8 cellular contexts compared by ENCODE assay signal in genomic region chr16:8571061-8571596, GRCh38. TPM values are rescaled to one million over a fixed set of nuclear protein-coding genes. Genes with fewer than 3 reads are reported as not detected.
DNase-seq lines count a peak whose midpoint lies in the region; ATAC-seq, FAIRE-seq and TF ChIP-seq lines count a peak whose summit lies in the region.

No MANE protein-coding gene starts in this region.

- no peak overlapping the region for H3K27ac ChIP-seq in IMR-90 (ENCODE audit: insufficient read depth, low read length)
- H3K27ac ChIP-seq in RWPE1 = no peak overlapping the region

- no TSS peak for BruUV-seq in IMR-90 (replicated peaks; lab: Mats Ljungman, UMichigan)

- no peak overlapping the region for H3K14ac ChIP-seq in IMR-90 (replicated peaks; ENCODE audit: low read depth, low read length)

- no peak for FAIRE-seq in frontal cortex (lab: Jason Lieb, UNC)

- no peaks in the 10 kb centered on the region for H4K20me1 ChIP-seq in IMR-90 (ENCODE audit: insufficient read depth, low read length)

- H3K79me1 ChIP-seq in IMR-90 (ENCODE audit: low read depth in 1 of 2, low read length in 2 of 2) = no peaks in the 10 kb centered on the region

- H3K4me1 Mint-ChIP-seq in brain = peaks cover 44% of the 10 kb centered on the region

- H2AK9ac ChIP-seq in IMR-90 (replicated peaks; ENCODE audit: low read depth, low read length, poor library complexity) = no peak overlapping the region

- no peaks in the 10 kb centered on the region for H3K36me3 Mint-ChIP-seq in brain

- H2BK5ac ChIP-seq in IMR-90 (ENCODE audit: low read depth, low read length, poor library complexity, severe bottlenecking) = no peak overlapping the region

- peaks cover 1% of the 10 kb centered on the region for H3K4me1 ChIP-seq in IMR-90 (ENCODE audit: control insufficient read depth, insufficient read depth, low read length)

- no peak overlapping the region for H2BK15ac ChIP-seq in IMR-90 (ENCODE audit: low read depth, low read length)

- POLR2A ChIA-PET in BJ (lab: Charles Lee) (no interaction called here), IMR-90 (lab: Charles Lee; ENCODE audit: unreplicated experiment) (no interaction called here), RWPE1 (lab: Yijun Ruan, JAX; ENCODE audit: low non-redundant PET) (no interaction called here)

- H3K36me3 ChIP-seq in BJ (ENCODE audit: control insufficient read depth, insufficient read depth, low read length) = no peaks in the 10 kb centered on the region
- no peaks in the 10 kb centered on the region for H3K36me3 ChIP-seq in IMR-90 (ENCODE audit: control insufficient read depth, insufficient read depth, low read length)

- no peaks in the 10 kb centered on the region for H3K9me3 ChIP-seq in IMR-90 (ENCODE audit: control insufficient read depth, insufficient read depth, low read length)

- dilution Hi-C loops in IMR-90 (cut with HindIII; ENCODE audit: low sequenced_read_pairs, unreplicated experiment) = no loop called here

- no peak overlapping the region for H3K9ac ChIP-seq in IMR-90 (ENCODE audit: low read depth, low read length)

- TF ChIP-seq POLR2A in IMR-90 (IDR thresholded peaks at IDR 0.05; ENCODE audit: low read depth, low read length) = no peak

- no peak overlapping the region for H2AK5ac ChIP-seq in IMR-90 (ENCODE audit: low read depth, low read length)

- no peak overlapping the region for H3K4ac ChIP-seq in IMR-90 (ENCODE audit: low read depth, low read length)

- H3K27ac Mint-ChIP-seq in brain = peak overlapping the region in 3 of 5 experiments; percentile 15 to 94 (median 77)

- no peak overlapping the region for H4K5ac ChIP-seq in IMR-90 (ENCODE audit: low read depth, low read length)

- no CpG with 5 or more reads among the region's 6 CpGs for WGBS in IMR-90 (ENCODE audit: extremely low coverage in 2 of 2, insufficient read length in 1 of 2), 2 experiments

- H3K56ac ChIP-seq in IMR-90 (ENCODE audit: extremely low read depth, insufficient read depth, low read length) = no peak overlapping the region

- peak overlapping the region in 1 of 5 experiments; percentile 37 for H3K4me3 Mint-ChIP-seq in brain

- H3K27me3 ChIP-seq in BJ (ENCODE audit: control insufficient read depth, insufficient read depth, low read length) (no peaks in the 10 kb centered on the region; the same call in none of the 2 replicates), IMR-90 (ENCODE audit: control insufficient read depth, insufficient read depth, low read length) (peaks cover 3% of the 10 kb centered on the region)

- no peak overlapping the region for H3K4me3 ChIP-seq in BJ (ENCODE audit: low read depth, low read length)
- H3K4me3 ChIP-seq in IMR-90 (ENCODE audit: insufficient read depth, low read depth, low read length) = no peak overlapping the region

- peak overlapping the region in 1 of 2 experiments; percentile 6; a peak in 1 of 4 replicates for H4K8ac ChIP-seq in IMR-90 (ENCODE audit: low read depth in 2 of 2, low read length in 2 of 2)

- no peak overlapping the region for H3K18ac ChIP-seq in IMR-90 (ENCODE audit: low read depth, low read length)

- intact Hi-C loops in IMR-90 (cut with micrococcal nuclease) = no loop called here

- peaks cover 3% of the 10 kb centered on the region; the same call in 1 of the 2 replicates for H3K9me1 ChIP-seq in IMR-90 (ENCODE audit: insufficient read depth, low read length)

- H3K4me2 ChIP-seq in IMR-90 (ENCODE audit: low read depth, low read length) = peak overlapping the region; percentile 70; the same call in 1 of the 2 replicates

- H3K23ac ChIP-seq in IMR-90 (ENCODE audit: low read depth, low read length) = no peak overlapping the region

- in situ Hi-C loops in IMR-90 (cut with MboI; ENCODE audit: low sequenced_read_pairs) = loop anchor here (25.0 kb wide), 1 partner anchor 566 kb away; no protein-coding TSS in a partner anchor

- no peak for TF ChIP-seq RAD21 in IMR-90 (IDR thresholded peaks at IDR 0.05; ENCODE audit: low read length)

- peak overlapping the region; percentile 39; the same call in 1 of the 2 replicates for H2BK20ac ChIP-seq in IMR-90 (ENCODE audit: low read depth, low read length)

- H3K9me3 Mint-ChIP-seq in brain = peaks cover 0 to 8% (median 3%) of the 10 kb centered on the region in 5 experiments

- TF ChIP-seq CTCF in BJ (IDR thresholded peaks at IDR 0.05; ENCODE audit: insufficient read depth, low read depth, low read length) (no peak), IMR-90 (conservative IDR thresholded peaks at IDR 0.05; ENCODE audit: low read depth, low read length) (no peak), brain (conservative IDR thresholded peaks at IDR 0.05) (no peak), RWPE1 (conservative IDR thresholded peaks at IDR 0.05; ENCODE audit: low read depth) (no peak)

- ATAC-seq in IMR-90 (ENCODE audit: low read depth) (peak; percentile 28), HG03378 (IDR thresholded peaks at IDR 0.05; ENCODE audit: unreplicated experiment) (no peak)

- H2AFZ ChIP-seq in IMR-90 (replicated peaks; ENCODE audit: low read length, poor library complexity) = peak overlapping the region; percentile 52

- H3K27me3 Mint-ChIP-seq in brain = peaks cover 15% of the 10 kb centered on the region

- CTCF ChIA-PET in BJ (lab: Yijun Ruan, JAX) = interaction anchor here (0.6 to 4.8 kb wide), 4 partner anchors 76 to 309 kb away, joined by 3 to 32 read pairs (median 4); no protein-coding TSS in a partner anchor
- CTCF ChIA-PET in IMR-90 (lab: Yijun Ruan, JAX) = no interaction called here
- CTCF ChIA-PET in RWPE1 (lab: Yijun Ruan, JAX) = interaction anchor here (0.8 kb wide), 1 partner anchor 415 kb away, joined by 5 read pairs; no protein-coding TSS in a partner anchor

- peak overlapping the region; percentile 46; the same call in 1 of the 2 replicates for H4K91ac ChIP-seq in IMR-90 (ENCODE audit: insufficient read depth, low read depth, low read length)

- peak overlapping the region; percentile 69; the same call in 1 of the 2 replicates for H2BK120ac ChIP-seq in IMR-90 (ENCODE audit: low read depth, low read length)

- peak; percentile 14 for DNase-seq in BJ (ENCODE audit: low read depth)
- peak; percentile 41 for DNase-seq in IMR-90
- DNase-seq in medulla oblongata (ENCODE audit: extremely low spot score) = peak; percentile 58
- no peak for DNase-seq in occipital lobe (lab: John Stamatoyannopoulos, UW)
- DNase-seq in frontal cortex (ENCODE audit: low spot score in 2 of 2) = no peak
- DNase-seq in RWPE1 (ENCODE audit: low spot score) = no peak

TF ChIP-seq in IMR-90, 13 proteins besides CTCF, POLR2A, EP300 and RAD21:
- TF ChIP-seq FOS (IDR thresholded peaks at IDR 0.05; ENCODE audit: low read depth, low read length) (no peak; the same call in 1 of the 2 replicates), CEBPB (IDR thresholded peaks at IDR 0.05; ENCODE audit: low read depth, low read length) (no peak), RCOR1 (IDR thresholded peaks at IDR 0.05; ENCODE audit: insufficient replicate concordance, low read length) (no peak)

RNA-seq across cellular contexts. Expression of gene TMEM114, which starts 19.2 kb away (rescaled TPM):
- polyA plus RNA-seq in BJ (2011; rRNA removed) (not detected in 2 replicates), IMR-90 (2012; rRNA removed) (not detected in 2 replicates), brain (ENCODE audit: insufficient read depth, low read depth, low replicate concordance) (not detected)
- not detected in 2 replicates for polyA minus RNA-seq in BJ (2011; rRNA and poly(A)+ RNA removed)
- total RNA-seq in IMR-90 (2012; rRNA removed) (not detected in 2 replicates), occipital lobe (not detected), frontal cortex (not detected)
- not detected in 2 replicates for polyA plus RNA-seq in IMR-90 (2012; cell fraction: cytosol; rRNA removed)
- not detected in 2 replicates for polyA plus RNA-seq in IMR-90 (2012; cell fraction: nucleus; rRNA removed; ENCODE audit: low replicate concordance)

RNA-seq across cellular contexts. Expression of gene METTL22, which starts 50.4 kb away (rescaled TPM):
- polyA plus RNA-seq in BJ (2011; rRNA removed) (43.9 and 54.6 TPM in 2 replicates), IMR-90 (2012; rRNA removed) (51.2 and 55.5 TPM in 2 replicates), brain (ENCODE audit: insufficient read depth, low read depth, low replicate concordance) (16.3 TPM)
- 50.9 and 67.2 TPM in 2 replicates for polyA minus RNA-seq in BJ (2011; rRNA and poly(A)+ RNA removed)
- total RNA-seq in IMR-90 (2012; rRNA removed) (27.2 and 38.3 TPM in 2 replicates), occipital lobe (13.7 TPM), frontal cortex (7.7 TPM)
- 44.3 and 53.4 TPM in 2 replicates for polyA plus RNA-seq in IMR-90 (2012; cell fraction: cytosol; rRNA removed)
- 130 and 132 TPM in 2 replicates for polyA plus RNA-seq in IMR-90 (2012; cell fraction: nucleus; rRNA removed; ENCODE audit: low replicate concordance)

Comparison
In these comparisons a context has a peak if more than half of its experiments do, and no peak if none do; other contexts are left out.
1. DNase-seq: peak in BJ (single experiment), IMR-90 (single experiment) and medulla oblongata (single experiment); none in occipital lobe (single experiment), frontal cortex (0 of 2) and RWPE1 (single experiment).